8 cellular contexts compared by ENCODE assay signal in the genomic region with DNA sequence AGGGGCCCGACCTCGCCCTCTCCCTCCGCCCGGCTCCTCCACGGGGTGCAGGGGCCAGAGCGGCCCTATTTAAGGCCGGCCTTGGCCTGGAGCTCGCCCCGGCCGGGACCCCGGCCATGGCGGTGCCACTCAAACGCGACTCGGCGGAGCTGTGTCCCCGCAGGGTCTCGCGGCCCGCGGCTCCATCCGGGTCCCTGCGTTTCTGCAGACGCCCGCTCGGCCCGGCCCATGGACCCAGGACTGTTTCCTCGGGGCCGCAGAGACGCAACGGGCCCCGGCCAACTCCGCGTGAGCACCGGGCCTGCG. TPM values are rescaled to one million over a fixed set of nuclear protein-coding genes. Genes with fewer than 3 reads are reported as not detected.
DNase-seq lines count a peak whose midpoint lies in the region; ATAC-seq, FAIRE-seq and TF ChIP-seq lines count a peak whose summit lies in the region.

No MANE protein-coding gene starts in this region.

- no peak for TF ChIP-seq CTCF in foreskin keratinocyte (conservative IDR thresholded peaks at IDR 0.05)

- no peaks in the 10 kb centered on the region for H3K4me1 ChIP-seq in foreskin keratinocyte
- peaks cover 2 to 10% of the 10 kb centered on the region in 2 donors for H3K4me1 ChIP-seq in small intestine (ENCODE audit: control insufficient read depth in 2 of 2, insufficient read depth in 1 of 2, low read depth in 1 of 2, low read length in 1 of 2)

- H3K27ac ChIP-seq in SK-N-MC (peak overlapping the region; percentile 75), foreskin keratinocyte (peak overlapping the region; percentile 53), small intestine (ENCODE audit: low read depth in 1 of 2, low read length in 1 of 2) (peak overlapping the region; percentile 89 to 94)

- no peaks in the 10 kb centered on the region for H3K9me3 Mint-ChIP-seq in activated CD8-positive, alpha-beta memory T cell treated with anti-CD3 and anti-CD28 coated beads, Interleukin-2, amount 10 ng/mL, durations not matched to agents 7 days and 5 days (ENCODE audit: low read depth)

- H3K27me3 Mint-ChIP-seq in activated CD8-positive, alpha-beta memory T cell treated with anti-CD3 and anti-CD28 coated beads, Interleukin-2, amount 10 ng/mL, durations not matched to agents 7 days and 5 days, result no peaks in the 10 kb centered on the region

- FAIRE-seq in small intestine (lab: Jason Lieb, UNC), result no peak

- H3K4me3 ChIP-seq in SK-N-MC (peak overlapping the region; percentile 95), small intestine (ENCODE audit: low read depth in 1 of 2, low read length in 2 of 2) (peak overlapping the region; percentile 82 to 92)

- H3K9ac ChIP-seq in SK-N-MC (ENCODE audit: insufficient read length), result peak overlapping the region; percentile 94

- peak overlapping the region; percentile 79 for H3K4me3 Mint-ChIP-seq in activated CD8-positive, alpha-beta memory T cell treated with anti-CD3 and anti-CD28 coated beads, Interleukin-2, amount 10 ng/mL, durations not matched to agents 7 days and 5 days

- peaks cover 1% of the 10 kb centered on the region for H3K36me3 Mint-ChIP-seq in activated CD8-positive, alpha-beta memory T cell treated with anti-CD3 and anti-CD28 coated beads, Interleukin-2, amount 10 ng/mL, durations not matched to agents 7 days and 5 days

- CTCF ChIA-PET in activated CD8-positive, alpha-beta memory T cell treated with anti-CD3 and anti-CD28 coated beads, Interleukin-2, amount 10 ng/mL, durations not matched to agents 7 days and 5 days (lab: Charles Lee), result interaction anchor here (0.7 to 1.8 kb wide), 8 partner anchors 9 to 158 kb away, joined by 3 to 10 read pairs (median 5); partner anchors contain the start of genes NACC2 and UBAC1

- no peaks in the 10 kb centered on the region for H3K9me3 ChIP-seq in SK-N-MC (ENCODE audit: low read depth, low read length)
- no peaks in the 10 kb centered on the region for H3K9me3 ChIP-seq in small intestine (ENCODE audit: control insufficient read depth, low read depth)

- no peak for ATAC-seq in activated CD8-positive, alpha-beta memory T cell treated with anti-CD3 and anti-CD28 coated beads, Interleukin-2, amount 10 ng/mL, durations not matched to agents 7 days and 5 days
- ATAC-seq in foreskin keratinocyte, result no peak
- no peak for ATAC-seq in GM18519 (IDR thresholded peaks at IDR 0.05; ENCODE audit: low FRiP score, unreplicated experiment)

- no peaks in the 10 kb centered on the region for H3K27me3 ChIP-seq in foreskin keratinocyte
- no peaks in the 10 kb centered on the region for H3K27me3 ChIP-seq in small intestine (ENCODE audit: control insufficient read depth in 2 of 2, insufficient read depth in 2 of 2, low read length in 2 of 2)

- peak overlapping the region; percentile 80 for H3K27ac Mint-ChIP-seq in activated CD8-positive, alpha-beta memory T cell treated with anti-CD3 and anti-CD28 coated beads, Interleukin-2, amount 10 ng/mL, durations not matched to agents 7 days and 5 days

- DNase-seq in activated CD8-positive, alpha-beta memory T cell treated with anti-CD3 and anti-CD28 coated beads, Interleukin-2, amount 10 ng/mL, durations not matched to agents 7 days and 5 days, result no peak
- no peak for DNase-seq in activated CD8-positive, alpha-beta memory T cell treated with anti-CD3 and anti-CD28 coated beads, Interleukin-2, amount 50 U/mL, for 48 hours
- no peak for DNase-seq in SK-N-MC (ENCODE audit: low read depth, low spot score)
- DNase-seq in foreskin keratinocyte, result no peak
- no peak for DNase-seq in small intestine
- DNase-seq in NCI-H774 (lab: John Stamatoyannopoulos, UW), result no peak
- no peak for DNase-seq in stimulated activated naive CD4-positive, alpha-beta T cell treated with Interleukin-2 at 50 U/mL for 16 hours (lab: John Stamatoyannopoulos, UW)

- H3K4me1 Mint-ChIP-seq in activated CD8-positive, alpha-beta memory T cell treated with anti-CD3 and anti-CD28 coated beads, Interleukin-2, amount 10 ng/mL, durations not matched to agents 7 days and 5 days, result peaks cover 38% of the 10 kb centered on the region

- H3K36me3 ChIP-seq in SK-N-MC (ENCODE audit: insufficient read depth, low read length), result peaks cover 15% of the 10 kb centered on the region; the same call in 1 of the 2 replicates
- H3K36me3 ChIP-seq in small intestine (ENCODE audit: control insufficient read depth in 2 of 2, insufficient read depth in 2 of 2, low read length in 2 of 2), result peaks cover 0 to 4% of the 10 kb centered on the region in 2 donors

- WGBS in small intestine, 3 donors, result 0% methylated on average over 25 to 36 of the region's 36 CpGs

RNA-seq across cellular contexts. Expression of gene TMEM250, which starts 0.7 kb away (rescaled TPM):
- 10 to 100 TPM; 42.5 to 44.5 TPM for total RNA-seq in activated CD8-positive, alpha-beta memory T cell treated with anti-CD3 and anti-CD28 coated beads, Interleukin-2, amount 10 ng/mL, durations not matched to agents 7 days and 5 days
- 33.5 and 34.0 TPM in 2 replicates for total RNA-seq in foreskin keratinocyte
- polyA plus RNA-seq in foreskin keratinocyte, result 28.3 and 28.7 TPM in 2 replicates
- 10 to 100 TPM; 21.2 to 43.9 (median 25.4) TPM for polyA plus RNA-seq in small intestine

RNA-seq across cellular contexts. Expression of gene NACC2, which starts 22.9 kb away (rescaled TPM):
- total RNA-seq in activated CD8-positive, alpha-beta memory T cell treated with anti-CD3 and anti-CD28 coated beads, Interleukin-2, amount 10 ng/mL, durations not matched to agents 7 days and 5 days, result 1 to 10 TPM; 6.3 to 9.7 TPM
- 8.3 and 9.7 TPM in 2 replicates for total RNA-seq in foreskin keratinocyte
- polyA plus RNA-seq in foreskin keratinocyte, result 2.4 and 2.6 TPM in 2 replicates
- 1 to 10 TPM; 4.9 to 9.6 (median 6.5) TPM for polyA plus RNA-seq in small intestine
